ENCODE assay signal across 1 cellular context in the genomic region with DNA sequence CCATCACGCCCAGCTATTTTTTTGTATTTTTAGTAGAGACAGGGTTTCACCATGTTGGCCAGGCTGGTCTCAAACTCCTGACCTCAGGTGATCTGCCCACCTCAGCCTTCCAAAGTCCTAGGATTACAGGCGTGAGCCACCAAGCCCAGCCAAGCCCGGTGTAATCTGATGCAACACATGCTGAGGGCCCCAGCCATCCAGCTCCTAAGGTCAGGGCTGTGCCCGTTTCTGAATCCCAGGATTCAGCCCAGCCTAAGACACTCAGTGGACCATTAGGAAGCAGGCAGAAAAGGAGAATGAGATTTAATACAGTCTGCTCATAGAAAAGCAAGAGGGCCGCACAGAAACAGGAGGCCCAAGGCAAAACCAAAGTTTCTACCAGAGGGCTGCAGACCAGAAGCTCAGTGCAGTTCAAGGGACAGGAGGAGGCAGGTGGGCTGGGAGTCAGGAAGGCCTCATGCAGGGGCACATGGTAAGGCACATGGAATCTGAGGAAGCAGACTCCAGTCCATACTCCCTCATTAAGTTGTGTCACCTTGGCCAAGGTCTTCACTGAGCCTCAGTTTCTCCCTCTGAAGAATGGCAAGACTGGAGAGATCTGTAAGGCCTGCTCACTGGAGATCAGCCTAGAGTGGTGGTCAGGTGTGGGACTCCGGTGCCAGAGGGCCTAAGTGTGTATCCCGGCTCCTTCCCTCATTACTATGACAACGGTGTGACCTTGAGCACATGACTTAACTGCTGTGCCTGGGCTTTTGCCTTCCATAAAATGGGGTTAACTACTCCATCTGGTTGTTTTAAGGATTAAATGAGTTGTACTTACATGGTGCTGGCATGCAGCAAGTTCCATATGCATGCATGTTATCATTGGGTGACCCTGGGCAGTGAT.
A peak's percentile ranks its signal among the peaks of the same experiment; 100 is the strongest.
TF ChIP-seq lines count a peak whose summit lies in the region.

No MANE protein-coding gene starts in this region.

TF ChIP-seq in HepG2, 621 proteins besides CTCF, POLR2A, EP300 and RAD21 (continued from another document and continues in another):
- peak; percentile 35; the same call in 1 of the 2 replicates for TF ChIP-seq ARID4A (CRISPR knock-in tag; IDR thresholded peaks at IDR 0.05; ENCODE audit: borderline replicate concordance)
- TF ChIP-seq SOX6 (IDR thresholded peaks at IDR 0.05): no peak
- peak; percentile 23; the same call in 1 of the 2 replicates for TF ChIP-seq SOX6 (CRISPR knock-in tag; IDR thresholded peaks at IDR 0.05)
- no peak for TF ChIP-seq FOXP1 (IDR thresholded peaks at IDR 0.05)
- no peak for TF ChIP-seq FOXP1 (CRISPR knock-in tag; IDR thresholded peaks at IDR 0.05)
- no peak for TF ChIP-seq NR2F2 (IDR thresholded peaks at IDR 0.05; ENCODE audit: borderline replicate concordance, low read depth)
- TF ChIP-seq, protein P1, sequence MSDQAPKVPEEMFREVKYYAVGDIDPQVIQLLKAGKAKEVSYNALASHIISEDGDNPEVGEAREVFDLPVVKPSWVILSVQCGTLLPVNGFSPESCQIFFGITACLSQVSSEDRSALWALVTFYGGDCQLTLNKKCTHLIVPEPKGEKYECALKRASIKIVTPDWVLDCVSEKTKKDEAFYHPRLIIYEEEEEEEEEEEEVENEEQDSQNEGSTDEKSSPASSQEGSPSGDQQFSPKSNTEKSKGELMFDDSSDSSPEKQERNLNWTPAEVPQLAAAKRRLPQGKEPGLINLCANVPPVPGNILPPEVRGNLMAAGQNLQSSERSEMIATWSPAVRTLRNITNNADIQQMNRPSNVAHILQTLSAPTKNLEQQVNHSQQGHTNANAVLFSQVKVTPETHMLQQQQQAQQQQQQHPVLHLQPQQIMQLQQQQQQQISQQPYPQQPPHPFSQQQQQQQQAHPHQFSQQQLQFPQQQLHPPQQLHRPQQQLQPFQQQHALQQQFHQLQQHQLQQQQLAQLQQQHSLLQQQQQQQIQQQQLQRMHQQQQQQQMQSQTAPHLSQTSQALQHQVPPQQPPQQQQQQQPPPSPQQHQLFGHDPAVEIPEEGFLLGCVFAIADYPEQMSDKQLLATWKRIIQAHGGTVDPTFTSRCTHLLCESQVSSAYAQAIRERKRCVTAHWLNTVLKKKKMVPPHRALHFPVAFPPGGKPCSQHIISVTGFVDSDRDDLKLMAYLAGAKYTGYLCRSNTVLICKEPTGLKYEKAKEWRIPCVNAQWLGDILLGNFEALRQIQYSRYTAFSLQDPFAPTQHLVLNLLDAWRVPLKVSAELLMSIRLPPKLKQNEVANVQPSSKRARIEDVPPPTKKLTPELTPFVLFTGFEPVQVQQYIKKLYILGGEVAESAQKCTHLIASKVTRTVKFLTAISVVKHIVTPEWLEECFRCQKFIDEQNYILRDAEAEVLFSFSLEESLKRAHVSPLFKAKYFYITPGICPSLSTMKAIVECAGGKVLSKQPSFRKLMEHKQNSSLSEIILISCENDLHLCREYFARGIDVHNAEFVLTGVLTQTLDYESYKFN (CRISPR knock-in tag; conservative IDR thresholded peaks at IDR 0.05): peak; percentile 29; the same call in 1 of the 2 replicates
- 0 out of 2 replicates have a peak, but pooled peaks have one; percentile 23 for TF ChIP-seq ZBED4 (CRISPR knock-in tag; IDR thresholded peaks at IDR 0.05; ENCODE audit: borderline replicate concordance)
- TF ChIP-seq, protein P2, sequence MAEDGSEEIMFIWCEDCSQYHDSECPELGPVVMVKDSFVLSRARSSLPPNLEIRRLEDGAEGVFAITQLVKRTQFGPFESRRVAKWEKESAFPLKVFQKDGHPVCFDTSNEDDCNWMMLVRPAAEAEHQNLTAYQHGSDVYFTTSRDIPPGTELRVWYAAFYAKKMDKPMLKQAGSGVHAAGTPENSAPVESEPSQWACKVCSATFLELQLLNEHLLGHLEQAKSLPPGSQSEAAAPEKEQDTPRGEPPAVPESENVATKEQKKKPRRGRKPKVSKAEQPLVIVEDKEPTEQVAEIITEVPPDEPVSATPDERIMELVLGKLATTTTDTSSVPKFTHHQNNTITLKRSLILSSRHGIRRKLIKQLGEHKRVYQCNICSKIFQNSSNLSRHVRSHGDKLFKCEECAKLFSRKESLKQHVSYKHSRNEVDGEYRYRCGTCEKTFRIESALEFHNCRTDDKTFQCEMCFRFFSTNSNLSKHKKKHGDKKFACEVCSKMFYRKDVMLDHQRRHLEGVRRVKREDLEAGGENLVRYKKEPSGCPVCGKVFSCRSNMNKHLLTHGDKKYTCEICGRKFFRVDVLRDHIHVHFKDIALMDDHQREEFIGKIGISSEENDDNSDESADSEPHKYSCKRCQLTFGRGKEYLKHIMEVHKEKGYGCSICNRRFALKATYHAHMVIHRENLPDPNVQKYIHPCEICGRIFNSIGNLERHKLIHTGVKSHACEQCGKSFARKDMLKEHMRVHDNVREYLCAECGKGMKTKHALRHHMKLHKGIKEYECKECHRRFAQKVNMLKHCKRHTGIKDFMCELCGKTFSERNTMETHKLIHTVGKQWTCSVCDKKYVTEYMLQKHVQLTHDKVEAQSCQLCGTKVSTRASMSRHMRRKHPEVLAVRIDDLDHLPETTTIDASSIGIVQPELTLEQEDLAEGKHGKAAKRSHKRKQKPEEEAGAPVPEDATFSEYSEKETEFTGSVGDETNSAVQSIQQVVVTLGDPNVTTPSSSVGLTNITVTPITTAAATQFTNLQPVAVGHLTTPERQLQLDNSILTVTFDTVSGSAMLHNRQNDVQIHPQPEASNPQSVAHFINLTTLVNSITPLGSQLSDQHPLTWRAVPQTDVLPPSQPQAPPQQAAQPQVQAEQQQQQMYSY (CRISPR knock-in tag; IDR thresholded peaks at IDR 0.05): no peak
- peak; percentile 79 for TF ChIP-seq ZNF331 (CRISPR knock-in tag; IDR thresholded peaks at IDR 0.05)
- TF ChIP-seq GLI4 (CRISPR knock-in tag; IDR thresholded peaks at IDR 0.05; ENCODE audit: borderline replicate concordance): no peak
- no peak for TF ChIP-seq NONO (IDR thresholded peaks at IDR 0.05)
- 0 out of 2 replicates have a peak, but pooled peaks have one; percentile 23 for TF ChIP-seq NONO (CRISPR knock-in tag; conservative IDR thresholded peaks at IDR 0.05)
- TF ChIP-seq HOXA7 (CRISPR knock-in tag; IDR thresholded peaks at IDR 0.05): no peak
- peak; percentile 16 for TF ChIP-seq RBM39 (IDR thresholded peaks at IDR 0.05; ENCODE audit: low read depth, low read length, poor library complexity, severe bottlenecking)
- no peak for TF ChIP-seq SMARCC2 (IDR thresholded peaks at IDR 0.05)
- TF ChIP-seq FOXK2 (IDR thresholded peaks at IDR 0.05): no peak
- TF ChIP-seq U2AF2 (IDR thresholded peaks at IDR 0.05; ENCODE audit: low read depth, low read length): no peak
- TF ChIP-seq ZNF501 (CRISPR knock-in tag; IDR thresholded peaks at IDR 0.05): 0 out of 2 replicates have a peak, but pooled peaks have one; percentile 20
- 0 out of 2 replicates have a peak, but pooled peaks have one; percentile 33 for TF ChIP-seq ZNF687 (CRISPR knock-in tag; IDR thresholded peaks at IDR 0.05)
- peak; percentile 36; the same call in 1 of the 2 replicates for TF ChIP-seq RXRA (CRISPR knock-in tag; IDR thresholded peaks at IDR 0.05)
- TF ChIP-seq, protein P3, sequence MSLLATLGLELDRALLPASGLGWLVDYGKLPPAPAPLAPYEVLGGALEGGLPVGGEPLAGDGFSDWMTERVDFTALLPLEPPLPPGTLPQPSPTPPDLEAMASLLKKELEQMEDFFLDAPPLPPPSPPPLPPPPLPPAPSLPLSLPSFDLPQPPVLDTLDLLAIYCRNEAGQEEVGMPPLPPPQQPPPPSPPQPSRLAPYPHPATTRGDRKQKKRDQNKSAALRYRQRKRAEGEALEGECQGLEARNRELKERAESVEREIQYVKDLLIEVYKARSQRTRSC (CRISPR knock-in tag; IDR thresholded peaks at IDR 0.05; ENCODE audit: low read depth): no peak
- no peak for TF ChIP-seq PPARG (CRISPR knock-in tag; conservative IDR thresholded peaks at IDR 0.05)
- TF ChIP-seq KLF6 (CRISPR knock-in tag; IDR thresholded peaks at IDR 0.05): 0 out of 2 replicates have a peak, but pooled peaks have one; percentile 25
- TF ChIP-seq, protein P4, sequence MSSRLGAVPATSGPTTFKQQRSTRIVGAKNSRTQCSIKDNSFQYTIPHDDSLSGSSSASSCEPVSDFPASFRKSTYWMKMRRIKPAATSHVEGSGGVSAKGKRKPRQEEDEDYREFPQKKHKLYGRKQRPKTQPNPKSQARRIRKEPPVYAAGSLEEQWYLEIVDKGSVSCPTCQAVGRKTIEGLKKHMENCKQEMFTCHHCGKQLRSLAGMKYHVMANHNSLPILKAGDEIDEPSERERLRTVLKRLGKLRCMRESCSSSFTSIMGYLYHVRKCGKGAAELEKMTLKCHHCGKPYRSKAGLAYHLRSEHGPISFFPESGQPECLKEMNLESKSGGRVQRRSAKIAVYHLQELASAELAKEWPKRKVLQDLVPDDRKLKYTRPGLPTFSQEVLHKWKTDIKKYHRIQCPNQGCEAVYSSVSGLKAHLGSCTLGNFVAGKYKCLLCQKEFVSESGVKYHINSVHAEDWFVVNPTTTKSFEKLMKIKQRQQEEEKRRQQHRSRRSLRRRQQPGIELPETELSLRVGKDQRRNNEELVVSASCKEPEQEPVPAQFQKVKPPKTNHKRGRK (CRISPR knock-in tag; IDR thresholded peaks at IDR 0.05): no peak
- peak; percentile 93 for TF ChIP-seq CEBPG (CRISPR knock-in tag; IDR thresholded peaks at IDR 0.05)
- 0 out of 2 replicates have a peak, but pooled peaks have one; percentile 55 for TF ChIP-seq SIX4 (CRISPR knock-in tag; IDR thresholded peaks at IDR 0.05)
- no peak for TF ChIP-seq ZNF296 (CRISPR knock-in tag; conservative IDR thresholded peaks at IDR 0.05)
- peak; percentile 42; the same call in 1 of the 2 replicates for TF ChIP-seq SIX1 (CRISPR knock-in tag; IDR thresholded peaks at IDR 0.05; ENCODE audit: borderline replicate concordance)
